Comparison of ENCODE assay signal across 1 cellular context in genomic region chr17:8176998-8177731, GRCh38.
TF ChIP-seq lines count a peak whose summit lies in the region.

No MANE protein-coding gene starts in this region.

TF ChIP-seq in IMR-90, 13 proteins besides CTCF, POLR2A, EP300 and RAD21 (continued from another document):
- no peak for TF ChIP-seq USF2 (IDR thresholded peaks at IDR 0.05; ENCODE audit: low read depth, low read length)
